ENCODE assay signal across 11 cellular contexts in the genomic region with DNA sequence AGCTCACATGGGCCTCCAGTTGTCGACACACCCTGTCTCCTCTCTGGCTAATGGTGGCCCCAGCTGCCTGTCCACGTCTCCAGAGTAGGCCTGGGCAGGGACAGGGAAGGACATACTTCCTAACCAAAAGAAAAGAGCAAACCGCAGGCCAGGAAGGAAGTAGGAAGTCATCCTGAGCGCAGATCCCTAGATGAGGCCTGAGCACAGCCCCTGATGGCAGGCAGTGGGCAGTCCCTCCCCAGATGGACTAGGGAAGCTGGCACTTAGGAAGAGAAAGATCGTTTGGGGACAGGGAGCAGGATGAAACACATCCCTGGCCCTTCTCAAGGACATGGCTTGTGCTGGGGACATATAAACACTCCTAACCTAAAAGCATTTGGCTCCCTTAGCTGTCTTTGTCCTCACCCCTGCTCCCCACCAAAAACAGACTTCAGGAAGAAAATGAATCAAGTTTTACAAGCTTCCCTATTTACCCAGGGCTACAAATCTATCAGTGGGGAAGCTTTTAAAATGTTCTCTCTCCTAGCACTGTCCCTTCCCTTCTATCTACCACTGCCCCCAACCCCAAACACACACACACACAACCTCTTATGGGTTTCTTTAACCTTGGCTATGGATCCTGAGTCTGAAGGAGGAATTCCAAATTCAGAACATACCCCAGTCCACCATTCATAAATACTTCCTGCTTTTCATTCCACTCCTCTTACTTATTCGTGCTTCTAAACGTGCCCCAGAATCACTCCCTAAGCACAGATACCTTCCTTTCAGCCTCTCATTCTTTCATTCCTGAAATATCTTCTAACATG. TPM values are rescaled to one million over a fixed set of nuclear protein-coding genes. Genes with fewer than 3 reads are reported as not detected.
DNase-seq lines count a peak whose midpoint lies in the region; ATAC-seq and TF ChIP-seq lines count a peak whose summit lies in the region.
"Had no signal": no experiment of that assay in that cellular context is flagged by ENCODE, and none has a peak within 500 bp of the region (broad histone marks: within the 10 kb centered on the region; RNA-seq: fewer than 3 reads in every experiment).

No MANE protein-coding gene starts in this region.

- peak overlapping the region; percentile 55 for H3K9ac ChIP-seq in mesenchymal stem cell (ENCODE audit: low read length)

- H3K27ac ChIP-seq in mesenchymal stem cell (ENCODE audit: low read length, poor library complexity, severe bottlenecking): no peak overlapping the region
- H3K27ac ChIP-seq in upper lobe of left lung: peak overlapping the region; percentile 22 to 57 (median 42)

- H3K27ac Mint-ChIP-seq in activated T-cell treated with anti-CD3 and anti-CD28 coated beads, Interleukin-2, amount 50 U/mL, for 24 hours: peak overlapping the region; percentile 16
- peak overlapping the region; percentile 10 for H3K27ac Mint-ChIP-seq in central memory CD8-positive, alpha-beta T cell (ENCODE audit: low read depth)

- no peak for TF ChIP-seq EP300 in upper lobe of left lung (IDR thresholded peaks at IDR 0.05)

- no peak overlapping the region for H3K14ac ChIP-seq in mesenchymal stem cell (ENCODE audit: low read length in 2 of 2)

- WGBS in mesenchymal stem cell: 25% methylated on average over 7 of the region's 7 CpGs
- 21 to 26% methylated on average over 7 of the region's 7 CpGs for WGBS in upper lobe of left lung, 2 donors

- H3K79me1 ChIP-seq in mesenchymal stem cell (replicated peaks; ENCODE audit: low read length, poor library complexity, severe bottlenecking): peaks cover 37% of the 10 kb centered on the region

- peak overlapping the region in 1 of 2 experiments; percentile 18 for H2BK12ac ChIP-seq in mesenchymal stem cell (ENCODE audit: low read length in 2 of 2)

- H4K8ac ChIP-seq in mesenchymal stem cell (ENCODE audit: low read length): peak overlapping the region; percentile 91

- H3K4me3 ChIP-seq in mesenchymal stem cell (ENCODE audit: insufficient read depth in 1 of 2, low read depth in 1 of 2, low read length in 2 of 2) (no peak overlapping the region), upper lobe of left lung (no peak overlapping the region)

- H3K4me2 ChIP-seq in mesenchymal stem cell (ENCODE audit: low read length, poor library complexity, severe bottlenecking): no peak overlapping the region

- ATAC-seq in activated T-cell treated with anti-CD3 and anti-CD28 coated beads, Interleukin-2, amount 50 U/mL, for 4 hours: no peak
- no peak for ATAC-seq in central memory CD8-positive, alpha-beta T cell (replicated peaks; ENCODE audit: extremely low read depth, poor library complexity, severe bottlenecking)
- peak; percentile 13 to 29 for ATAC-seq in upper lobe of left lung (ENCODE audit: low FRiP score in 2 of 2)
- ATAC-seq in HG02642 (IDR thresholded peaks at IDR 0.05; ENCODE audit: poor library complexity, unreplicated experiment): no peak
- ATAC-seq: HCT116 had no signal

- H3K23ac ChIP-seq in mesenchymal stem cell (ENCODE audit: low read length in 2 of 2): no peak overlapping the region

- H2BK5ac ChIP-seq in mesenchymal stem cell (ENCODE audit: low read depth, low read length, poor library complexity, severe bottlenecking): no peak overlapping the region

- no peak for DNase-seq in activated T-cell treated with anti-CD3 and anti-CD28 coated beads, Interleukin-2, amount 50 U/mL, for 24 hours
- DNase-seq in activated T-cell treated with anti-CD3 and anti-CD28 coated beads, Interleukin-2, amount 50 U/mL, for 4 hours: no peak
- no peak for DNase-seq in central memory CD8-positive, alpha-beta T cell (ENCODE audit: low spot score in 2 of 2)
- DNase-seq in mesenchymal stem cell: peak; percentile 47
- DNase-seq in upper lobe of left lung: no peak
- no peak for DNase-seq in dedifferentiated amniotic fluid mesenchymal stem cell (ENCODE audit: extremely low spot score)
- DNase-seq in HUDEP-2 (lab: John Stamatoyannopoulos, UW; ENCODE audit: unreplicated experiment in 76 of 76): no peak
- DNase-seq: activated CD8-positive, alpha-beta memory T cell treated with anti-CD3 and anti-CD28 coated beads for 24 hours; AML-193 had no signal

- H2BK15ac ChIP-seq in mesenchymal stem cell (ENCODE audit: low read depth, poor library complexity, severe bottlenecking): no peak overlapping the region

- H3K4me3 Mint-ChIP-seq in activated T-cell treated with anti-CD3 and anti-CD28 coated beads, Interleukin-2, amount 50 U/mL, for 24 hours: no peak overlapping the region
- H3K4me3 Mint-ChIP-seq in activated T-cell treated with anti-CD3 and anti-CD28 coated beads, Interleukin-2, amount 50 U/mL, for 4 hours: no peak overlapping the region
- H3K4me3 Mint-ChIP-seq in central memory CD8-positive, alpha-beta T cell: no peak overlapping the region

- peak overlapping the region; percentile 55 for H4K91ac ChIP-seq in mesenchymal stem cell (ENCODE audit: low read length)

- no peak overlapping the region for H2BK120ac ChIP-seq in mesenchymal stem cell (ENCODE audit: low read depth, low read length)

- TF ChIP-seq CTCF in upper lobe of left lung (IDR thresholded peaks at IDR 0.05): no peak

- H2AK5ac ChIP-seq in mesenchymal stem cell (ENCODE audit: low read length, severe bottlenecking): no peak overlapping the region

- H3K36me3 ChIP-seq in mesenchymal stem cell (ENCODE audit: control insufficient read depth in 1 of 2, insufficient read depth in 2 of 2, low read depth in 1 of 2, low read length in 2 of 2) (peaks cover 25 to 27% of the 10 kb centered on the region in 2 experiments), upper lobe of left lung (peaks cover 0 to 8% (median 0%) of the 10 kb centered on the region in 4 donors)

- peak overlapping the region; percentile 73 to 84 for H3K18ac ChIP-seq in mesenchymal stem cell (ENCODE audit: low read depth in 1 of 2, low read length in 2 of 2)

- no peak overlapping the region for H2AFZ ChIP-seq in mesenchymal stem cell (ENCODE audit: low read depth, low read length)

- peaks cover 38% of the 10 kb centered on the region for H3K36me3 Mint-ChIP-seq in activated T-cell treated with anti-CD3 and anti-CD28 coated beads, Interleukin-2, amount 50 U/mL, for 24 hours (ENCODE audit: low read depth)
- peaks cover 12% of the 10 kb centered on the region for H3K36me3 Mint-ChIP-seq in activated T-cell treated with anti-CD3 and anti-CD28 coated beads, Interleukin-2, amount 50 U/mL, for 4 hours (ENCODE audit: insufficient read depth)
- peaks cover 22% of the 10 kb centered on the region for H3K36me3 Mint-ChIP-seq in central memory CD8-positive, alpha-beta T cell (ENCODE audit: insufficient read depth)

- H3K4ac ChIP-seq in mesenchymal stem cell (ENCODE audit: low read depth in 1 of 2, low read length in 2 of 2): peak overlapping the region in 1 of 2 experiments; percentile 57

- H3K9me3 Mint-ChIP-seq in activated T-cell treated with anti-CD3 and anti-CD28 coated beads, Interleukin-2, amount 50 U/mL, for 24 hours: no peaks in the 10 kb centered on the region
- H3K9me3 Mint-ChIP-seq in activated T-cell treated with anti-CD3 and anti-CD28 coated beads, Interleukin-2, amount 50 U/mL, for 4 hours: no peaks in the 10 kb centered on the region
- H3K9me3 Mint-ChIP-seq in central memory CD8-positive, alpha-beta T cell: no peaks in the 10 kb centered on the region

- H3K9me3 ChIP-seq in mesenchymal stem cell (ENCODE audit: control insufficient read depth, low read length) (no peaks in the 10 kb centered on the region), upper lobe of left lung (no peaks in the 10 kb centered on the region)

- H3K4me1 Mint-ChIP-seq in activated T-cell treated with anti-CD3 and anti-CD28 coated beads, Interleukin-2, amount 50 U/mL, for 24 hours (ENCODE audit: low read depth): peaks cover 57% of the 10 kb centered on the region
- peaks cover 34% of the 10 kb centered on the region for H3K4me1 Mint-ChIP-seq in activated T-cell treated with anti-CD3 and anti-CD28 coated beads, Interleukin-2, amount 50 U/mL, for 4 hours (ENCODE audit: low read depth)
- peaks cover 49% of the 10 kb centered on the region for H3K4me1 Mint-ChIP-seq in central memory CD8-positive, alpha-beta T cell

- TF ChIP-seq POLR2A in upper lobe of left lung (IDR thresholded peaks at IDR 0.05): no peak

- no peaks in the 10 kb centered on the region for H3K27me3 Mint-ChIP-seq in activated T-cell treated with anti-CD3 and anti-CD28 coated beads, Interleukin-2, amount 50 U/mL, for 24 hours
- no peaks in the 10 kb centered on the region for H3K27me3 Mint-ChIP-seq in activated T-cell treated with anti-CD3 and anti-CD28 coated beads, Interleukin-2, amount 50 U/mL, for 4 hours (ENCODE audit: low read depth)
- H3K27me3 Mint-ChIP-seq in central memory CD8-positive, alpha-beta T cell: no peaks in the 10 kb centered on the region

- H3K27me3 ChIP-seq in mesenchymal stem cell (ENCODE audit: control insufficient read depth in 1 of 2, insufficient read depth in 1 of 2, low read length in 2 of 2) (no peaks in the 10 kb centered on the region), upper lobe of left lung (no peaks in the 10 kb centered on the region)

- H3K4me1 ChIP-seq in mesenchymal stem cell (ENCODE audit: control insufficient read depth, insufficient read depth, low read depth, low read length): peaks cover 8% of the 10 kb centered on the region
- peaks cover 15 to 46% (median 18%) of the 10 kb centered on the region in 4 donors for H3K4me1 ChIP-seq in upper lobe of left lung

RNA-seq across cellular contexts. Expression of a gene that starts 21.1 kb away (rescaled TPM):
- 10 to 100 TPM; 36.2 to 39.1 (median 37.5) TPM for total RNA-seq in activated T-cell treated with anti-CD3 and anti-CD28 coated beads, Interleukin-2, amount 50 U/mL, for 4 hours
- 114 TPM for polyA plus RNA-seq in mesenchymal stem cell (2013, experiment 1 of 2)
- polyA plus RNA-seq in mesenchymal stem cell (2013, experiment 2 of 2): 112 TPM
- total RNA-seq in upper lobe of left lung: 10 to 100 TPM; 17.8 to 35.6 (median 26.4) TPM

Comparison
In these comparisons a context has a peak if more than half of its experiments do, and no peak if none do; other contexts are left out.
1. ATAC-seq: peak in upper lobe of left lung (2 of 2); none in activated T-cell treated with anti-CD3 and anti-CD28 coated beads, Interleukin-2, amount 50 U/mL, for 4 hours (0 of 2), central memory CD8-positive, alpha-beta T cell (single experiment) and HG02642 (single experiment).